ENCODE assay signal across 17 cellular contexts in genomic region chr12:16454481-16454880, GRCh38.
"Had no signal": no experiment of that assay in that cellular context is flagged by ENCODE, and none has a peak within 500 bp of the region (broad histone marks: within the 10 kb centered on the region; RNA-seq: fewer than 3 reads in every experiment).

No MANE protein-coding gene starts in this region.

- H3K4me1 ChIP-seq: right atrium auricular region, spleen, tibial nerve had no signal

- H3K27ac ChIP-seq: coronary artery, right atrium auricular region, spleen, tibial nerve had no signal

- ATAC-seq: activated CD8-positive, alpha-beta memory T cell treated with anti-CD3 and anti-CD28 coated beads, Interleukin-2, amount 10 ng/mL, durations not matched to agents 7 days and 5 days; activated naive CD4-positive, alpha-beta T cell treated with anti-CD3 and anti-CD28 coated beads, Interleukin-2, amount 50 U/mL, for 72 hours; naive thymus-derived CD4-positive, alpha-beta T cell; stimulated activated memory B cell treated with anti-CD40 and anti-IgM and Interleukin-4, amounts not matched to agents 10 μg/mL and 1 μg/mL and 100 μg/mL, for 72 hours had no signal

- H3K36me3 ChIP-seq: right atrium auricular region, spleen, tibial nerve had no signal

- H3K4me3 ChIP-seq: coronary artery, lung, right atrium auricular region, spleen, tibial nerve had no signal

- DNase-seq: activated CD4-positive, alpha-beta T cell treated with anti-CD3 and anti-CD28 coated beads for 1 hour; activated CD4-positive, alpha-beta T cell treated with anti-CD3 and anti-CD28 coated beads, Interleukin-2, amount 50 U/mL, for 48 hours; activated CD8-positive, alpha-beta memory T cell treated with anti-CD3 and anti-CD28 coated beads, Interleukin-2, amount 10 ng/mL, durations not matched to agents 7 days and 5 days; activated effector memory CD4-positive, alpha-beta T cell treated with anti-CD3 and anti-CD28 coated beads, Interleukin-2, amount 50 U/mL, for 16 hours; activated T-cell treated with anti-CD3 and anti-CD28 coated beads, Interleukin-2, amount 50 U/mL, for 24 hours; effector CD8-positive, alpha-beta T cell; hippocampal formation; naive thymus-derived CD4-positive, alpha-beta T cell; spleen; stimulated activated CD4-positive, alpha-beta T cell treated with anti-CD3 and anti-CD28 coated beads, Interleukin-1b, Interleukin-23, amount 100 ng/mL, for 48 hours; T-helper 9 cell had no signal

- H3K27me3 ChIP-seq: right atrium auricular region, spleen, tibial nerve had no signal

- H3K9me3 ChIP-seq: spleen, tibial nerve had no signal
